In the genomic region with DNA sequence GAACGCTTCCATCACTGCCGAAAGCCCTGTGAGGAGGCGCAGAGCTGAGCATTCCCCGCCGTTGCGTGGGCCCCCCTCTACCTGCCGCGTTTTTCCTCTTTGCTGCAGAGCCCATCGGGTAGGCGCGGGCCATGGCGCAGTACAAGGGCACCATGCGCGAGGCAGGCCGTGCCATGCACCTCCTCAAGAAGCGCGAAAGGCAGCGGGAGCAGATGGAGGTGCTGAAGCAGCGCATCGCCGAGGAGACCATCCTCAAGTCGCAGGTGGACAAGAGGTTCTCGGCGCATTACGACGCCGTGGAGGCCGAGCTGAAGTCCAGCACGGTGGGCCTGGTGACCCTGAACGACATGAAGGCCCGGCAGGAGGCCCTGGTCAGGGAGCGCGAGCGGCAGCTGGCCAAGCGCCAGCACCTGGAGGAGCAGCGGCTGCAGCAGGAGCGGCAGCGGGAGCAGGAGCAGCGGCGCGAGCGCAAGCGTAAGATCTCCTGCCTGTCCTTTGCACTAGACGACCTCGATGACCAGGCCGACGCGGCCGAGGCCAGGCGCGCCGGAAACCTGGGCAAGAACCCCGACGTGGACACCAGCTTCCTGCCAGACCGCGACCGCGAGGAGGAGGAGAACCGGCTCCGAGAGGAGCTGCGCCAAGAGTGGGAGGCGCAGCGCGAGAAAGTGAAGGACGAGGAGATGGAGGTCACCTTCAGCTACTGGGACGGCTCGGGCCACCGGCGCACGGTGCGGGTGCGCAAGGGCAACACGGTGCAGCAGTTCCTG, we compare ENCODE assay signal across 8 cellular contexts. TPM values are rescaled to one million over a fixed set of nuclear protein-coding genes. Genes with fewer than 3 reads are reported as not detected.
DNase-seq lines count a peak whose midpoint lies in the region; ATAC-seq and TF ChIP-seq lines count a peak whose summit lies in the region.

No MANE protein-coding gene starts in this region.

- no peaks in the 10 kb centered on the region for H4K20me1 ChIP-seq in PC-9 (ENCODE audit: insufficient read depth)

- no peaks in the 10 kb centered on the region for H3K79me2 ChIP-seq in PC-9 (ENCODE audit: low read depth)

- H3K4me3 Mint-ChIP-seq in nephron progenitor cell = peak overlapping the region; percentile 71

- TSS peak; percentile 74 for BruUV-seq in PC-9 (replicated peaks; lab: Mats Ljungman, UMichigan)

- H3K36me3 ChIP-seq in PC-9 (ENCODE audit: low read depth) = no peaks in the 10 kb centered on the region

- peaks cover 23% of the 10 kb centered on the region for H3K9me3 Mint-ChIP-seq in nephron progenitor cell

- H3K4me2 ChIP-seq in PC-9 = peak overlapping the region; percentile 75

- H3K9me3 ChIP-seq in PC-9 (ENCODE audit: insufficient read depth, low read depth) = no peaks in the 10 kb centered on the region

- H3K4me1 ChIP-seq in PC-9 (replicated peaks; ENCODE audit: insufficient read depth) = peaks cover 4% of the 10 kb centered on the region; the same call in 1 of the 2 replicates

- peak overlapping the region; percentile 54 for H3K4me3 ChIP-seq in PC-9

- no peaks in the 10 kb centered on the region for H3K27me3 ChIP-seq in PC-9 (ENCODE audit: insufficient read depth, low read depth)

- intact Hi-C loops in PC-9 (cut with micrococcal nuclease; ENCODE audit: unreplicated experiment) = loop anchor here (1.0 to 10.0 kb wide), 9 partner anchors 63 to 573 kb away; no protein-coding TSS in a partner anchor

- peaks cover 6% of the 10 kb centered on the region for H3K36me3 Mint-ChIP-seq in nephron progenitor cell (ENCODE audit: low read depth)

- no peaks in the 10 kb centered on the region for H3K9me2 ChIP-seq in PC-9 (ENCODE audit: insufficient read depth)

- H3K27me3 Mint-ChIP-seq in nephron progenitor cell (ENCODE audit: low read depth, poor library complexity) = peaks cover 15% of the 10 kb centered on the region

- DNase-seq in ELF-1 (ENCODE audit: low read depth, low spot score) (peak; percentile 68), PC-9 (peak in 1 of 2 experiments; percentile 12), erythroblast (lab: John Stamatoyannopoulos, UW) (peak; percentile 43 to 52), nephron progenitor cell (no peak), islet precursor cell (no peak)

- H3K27ac Mint-ChIP-seq in nephron progenitor cell = peak overlapping the region; percentile 22

- peaks cover 6% of the 10 kb centered on the region; the same call in 1 of the 2 replicates for H3F3A ChIP-seq in PC-9 (ENCODE audit: insufficient read depth, low read depth)

- POLR2A ChIA-PET in PC-9 (lab: Charles Lee; ENCODE audit: unreplicated experiment) = interaction anchor here (0.7 to 1.0 kb wide), 2 partner anchors 12 to 24 kb away, joined by 3 to 5 read pairs; no protein-coding TSS in a partner anchor

- no peak for TF ChIP-seq POLR2A in erythroblast (IDR thresholded peaks at IDR 0.05; ENCODE audit: low read length)

- ATAC-seq in HG02759 (IDR thresholded peaks at IDR 0.05; ENCODE audit: unreplicated experiment) (no peak), GM19023 (IDR thresholded peaks at IDR 0.05; ENCODE audit: unreplicated experiment) (no peak), HG03442 (IDR thresholded peaks at IDR 0.05; ENCODE audit: unreplicated experiment) (no peak)

- peaks cover 6% of the 10 kb centered on the region for H3K4me1 Mint-ChIP-seq in nephron progenitor cell

- H3K27ac ChIP-seq in PC-9 = no peak overlapping the region

- H2AFZ ChIP-seq in PC-9 = peak overlapping the region; percentile 85

- CTCF ChIA-PET in PC-9 (lab: Charles Lee) = interaction anchor here (0.9 to 2.1 kb wide), 8 partner anchors 24 to 140 kb away, joined by 3 to 26 read pairs (median 10); no protein-coding TSS in a partner anchor

- TF ChIP-seq CTCF in PC-9 (conservative IDR thresholded peaks at IDR 0.05) (no peak), nephron progenitor cell (IDR thresholded peaks at IDR 0.05) (no peak)

RNA-seq across cellular contexts. Expression of a gene that starts 0.7 kb away (rescaled TPM):
- 14.3 and 16.3 TPM in 2 replicates for total RNA-seq in PC-9 (2021)

Comparison
In these comparisons a context has a peak if more than half of its experiments do, and no peak if none do; other contexts are left out.
1. DNase-seq: peak in ELF-1 (single experiment) and erythroblast (2 of 2); none in nephron progenitor cell (single experiment) and islet precursor cell (single experiment).